ENCODE assay signal across 22 cellular contexts in genomic region chr20:21308340-21308739, GRCh38. TPM values are rescaled to one million over a fixed set of nuclear protein-coding genes. Genes with fewer than 3 reads are reported as not detected.
A peak's percentile ranks its signal among the peaks of the same experiment; 100 is the strongest.
DNase-seq lines count a peak whose midpoint lies in the region; ATAC-seq and TF ChIP-seq lines count a peak whose summit lies in the region.
"Had no signal": no experiment of that assay in that cellular context is flagged by ENCODE, and none has a peak within 500 bp of the region (broad histone marks: within the 10 kb centered on the region; RNA-seq: fewer than 3 reads in every experiment).

No MANE protein-coding gene starts in this region.

- no peak for ATAC-seq in CD4-positive, CD25-positive, alpha-beta regulatory T cell (ENCODE audit: low read depth in 2 of 2)
- ATAC-seq in DND-41 (ENCODE audit: insufficient read depth, low read depth): no peak
- ATAC-seq in activated CD8-positive, alpha-beta T cell treated with anti-CD3 and anti-CD28 coated beads for 36 hours: no peak
- ATAC-seq in naive thymus-derived CD8-positive, alpha-beta T cell: no peak
- ATAC-seq in HG03469 (IDR thresholded peaks at IDR 0.05; ENCODE audit: unreplicated experiment): no peak
- ATAC-seq: left lobe of liver had no signal

- no peaks in the 10 kb centered on the region for H3K9me3 ChIP-seq in CD4-positive, CD25-positive, alpha-beta regulatory T cell (ENCODE audit: control insufficient read depth in 2 of 2, low read length in 2 of 2)
- no peaks in the 10 kb centered on the region for H3K9me3 ChIP-seq in DND-41 (ENCODE audit: insufficient read depth, low read length, severe bottlenecking)
- H3K9me3 ChIP-seq: esophagus muscularis mucosa, testis had no signal

- peaks cover 42% of the 10 kb centered on the region for H3K4me1 ChIP-seq in CD4-positive, CD25-positive, alpha-beta regulatory T cell (ENCODE audit: control insufficient read depth, insufficient read depth, low read length, poor library complexity, severe bottlenecking)
- peaks cover 41% of the 10 kb centered on the region for H3K4me1 ChIP-seq in DND-41 (ENCODE audit: insufficient read depth, low read length)

- no peaks in the 10 kb centered on the region for H3K27me3 ChIP-seq in CD4-positive, CD25-positive, alpha-beta regulatory T cell (ENCODE audit: control insufficient read depth, insufficient read depth, low read length)
- no peaks in the 10 kb centered on the region for H3K27me3 ChIP-seq in DND-41 (ENCODE audit: insufficient read depth, low read length, poor library complexity)
- H3K27me3 ChIP-seq: esophagus muscularis mucosa, testis had no signal

- peaks cover 33% of the 10 kb centered on the region for H3K36me3 Mint-ChIP-seq in CD4-positive, CD25-positive, alpha-beta regulatory T cell
- H3K36me3 Mint-ChIP-seq in activated CD8-positive, alpha-beta T cell treated with anti-CD3 and anti-CD28 coated beads for 36 hours (ENCODE audit: low read depth): peaks cover 52% of the 10 kb centered on the region
- H3K36me3 Mint-ChIP-seq in naive thymus-derived CD8-positive, alpha-beta T cell: peaks cover 8 to 41% (median 22%) of the 10 kb centered on the region in 3 donors

- peak overlapping the region; percentile 48; the same call in 1 of the 2 replicates for H3K4me2 ChIP-seq in DND-41 (ENCODE audit: insufficient read depth, low read length)

- DNase-seq in CD4-positive, CD25-positive, alpha-beta regulatory T cell: no peak
- DNase-seq in DND-41: no peak
- no peak for DNase-seq in activated CD8-positive, alpha-beta T cell treated with anti-CD3 and anti-CD28 coated beads for 36 hours
- no peak for DNase-seq in naive thymus-derived CD8-positive, alpha-beta T cell
- no peak for DNase-seq in NCI-H1092 (lab: John Stamatoyannopoulos, UW)
- DNase-seq in NCI-H2227 treated with DMSO at 0.1 percent for 48 hours (lab: John Stamatoyannopoulos, UW): no peak
- DNase-seq: activated effector memory CD4-positive, alpha-beta T cell treated with Interleukin-2 at 50 U/mL for 16 hours; amygdala; cerebellar nuclear complex; COR-L47; effector CD4-positive, alpha-beta T cell; IMR-90; NCI-H1694 treated with DMSO at 0.1 percent for 48 hours; NCI-H774; SIG-M5; stimulated activated CD4-positive, alpha-beta T cell treated with anti-CD3 and anti-CD28 coated beads, Interleukin-12 subunit alpha, Interleukin-12 subunit beta, amount 100 ng/mL, for 4 hours; stimulated activated CD8-positive, alpha-beta memory T cell treated with anti-CD3 and anti-CD28 coated beads, Interleukin-4, amount 100 ng/mL, for 48 hours; testis; WERI-Rb-1 had no signal

- peaks cover 75% of the 10 kb centered on the region for H3K79me2 ChIP-seq in DND-41 (ENCODE audit: insufficient read depth, low read length)

- H3K4me3 Mint-ChIP-seq in CD4-positive, CD25-positive, alpha-beta regulatory T cell: peak overlapping the region in 3 of 4 donors; percentile 61 to 94 (median 66)
- peak overlapping the region; percentile 43 for H3K4me3 Mint-ChIP-seq in activated CD8-positive, alpha-beta T cell treated with anti-CD3 and anti-CD28 coated beads for 36 hours
- H3K4me3 Mint-ChIP-seq in naive thymus-derived CD8-positive, alpha-beta T cell: peak overlapping the region in 9 of 10 donors; percentile 4 to 74 (median 46)

- H3K4me1 Mint-ChIP-seq in CD4-positive, CD25-positive, alpha-beta regulatory T cell: peaks cover 54 to 69% (median 60%) of the 10 kb centered on the region in 4 donors
- peaks cover 60% of the 10 kb centered on the region for H3K4me1 Mint-ChIP-seq in activated CD8-positive, alpha-beta T cell treated with anti-CD3 and anti-CD28 coated beads for 36 hours (ENCODE audit: low read depth)
- H3K4me1 Mint-ChIP-seq in naive thymus-derived CD8-positive, alpha-beta T cell: peaks cover 35 to 75% (median 70%) of the 10 kb centered on the region in 4 donors

- peak overlapping the region; percentile 30 to 75 (median 31) for H3K27ac Mint-ChIP-seq in CD4-positive, CD25-positive, alpha-beta regulatory T cell
- H3K27ac Mint-ChIP-seq in activated CD8-positive, alpha-beta T cell treated with anti-CD3 and anti-CD28 coated beads for 36 hours: peak overlapping the region; percentile 1
- H3K27ac Mint-ChIP-seq in naive thymus-derived CD8-positive, alpha-beta T cell: peak overlapping the region in 3 of 10 donors; percentile 30 to 63 (median 55)

- peaks cover under 1% of the 10 kb centered on the region for H3K27me3 Mint-ChIP-seq in CD4-positive, CD25-positive, alpha-beta regulatory T cell
- H3K27me3 Mint-ChIP-seq in activated CD8-positive, alpha-beta T cell treated with anti-CD3 and anti-CD28 coated beads for 36 hours: no peaks in the 10 kb centered on the region
- no peaks in the 10 kb centered on the region for H3K27me3 Mint-ChIP-seq in naive thymus-derived CD8-positive, alpha-beta T cell

- intact Hi-C loops in activated CD8-positive, alpha-beta T cell treated with anti-CD3 and anti-CD28 coated beads for 36 hours (cut with micrococcal nuclease): no loop called here

- no peak overlapping the region for H3K9ac ChIP-seq in DND-41 (ENCODE audit: low read depth, low read length)

- CTCF ChIA-PET in activated CD8-positive, alpha-beta T cell treated with anti-CD3 and anti-CD28 coated beads for 36 hours (lab: Charles Lee): no interaction called here

- H2AFZ ChIP-seq in DND-41 (ENCODE audit: low read depth, low read length): no peak overlapping the region

- POLR2A ChIA-PET in activated CD8-positive, alpha-beta T cell treated with anti-CD3 and anti-CD28 coated beads for 36 hours (lab: Charles Lee): no interaction called here
- POLR2A ChIA-PET in naive thymus-derived CD8-positive, alpha-beta T cell (lab: Charles Lee): no interaction called here

- H3K4me3 ChIP-seq in CD4-positive, CD25-positive, alpha-beta regulatory T cell (ENCODE audit: low read depth, low read length): peak overlapping the region; percentile 0
- no peak overlapping the region for H3K4me3 ChIP-seq in DND-41 (ENCODE audit: low read depth in 1 of 2, low read length in 2 of 2)
- H3K4me3 ChIP-seq: esophagus muscularis mucosa, testis had no signal

- H3K27ac ChIP-seq in CD4-positive, CD25-positive, alpha-beta regulatory T cell (ENCODE audit: insufficient read depth, low read length, poor library complexity, severe bottlenecking): no peak overlapping the region
- no peak overlapping the region for H3K27ac ChIP-seq in DND-41 (ENCODE audit: low read length)
- H3K27ac ChIP-seq: esophagus muscularis mucosa, testis, WERI-Rb-1 had no signal

- peaks cover 9% of the 10 kb centered on the region for H3K36me3 ChIP-seq in CD4-positive, CD25-positive, alpha-beta regulatory T cell (ENCODE audit: control insufficient read depth, insufficient read depth, low read length)
- H3K36me3 ChIP-seq in DND-41 (ENCODE audit: insufficient read depth, low read length): peaks cover 29% of the 10 kb centered on the region

- peaks cover 69% of the 10 kb centered on the region for H4K20me1 ChIP-seq in DND-41 (ENCODE audit: insufficient read depth, low read length)

- no peak for TF ChIP-seq CTCF in DND-41 (IDR thresholded peaks at IDR 0.05; ENCODE audit: borderline replicate concordance, extremely low read depth, low read length, poor library complexity, severe bottlenecking)
- no peak for TF ChIP-seq CTCF in activated CD8-positive, alpha-beta T cell treated with anti-CD3 and anti-CD28 coated beads for 36 hours (IDR thresholded peaks at IDR 0.05)

- peaks cover 0 to 9% (median 1%) of the 10 kb centered on the region in 7 donors for H3K9me3 Mint-ChIP-seq in CD4-positive, CD25-positive, alpha-beta regulatory T cell
- no peaks in the 10 kb centered on the region for H3K9me3 Mint-ChIP-seq in activated CD8-positive, alpha-beta T cell treated with anti-CD3 and anti-CD28 coated beads for 36 hours
- peaks cover 0 to 2% (median 0%) of the 10 kb centered on the region in 9 donors for H3K9me3 Mint-ChIP-seq in naive thymus-derived CD8-positive, alpha-beta T cell

RNA-seq across cellular contexts. Expression of gene XRN2, which starts 5.2 kb away (rescaled TPM):
- 59.0 TPM for total RNA-seq in CD4-positive, CD25-positive, alpha-beta regulatory T cell
- polyA plus RNA-seq in CD4-positive, CD25-positive, alpha-beta regulatory T cell: 10 to 100 TPM; 65.0 to 81.0 (median 75.1) TPM
- total RNA-seq in activated CD8-positive, alpha-beta T cell treated with anti-CD3 and anti-CD28 coated beads for 36 hours: 10 to 100 TPM; 71.3 to 72.6 TPM
- 10 to 100 TPM; 62.1 to 65.4 TPM for total RNA-seq in naive thymus-derived CD8-positive, alpha-beta T cell
- 10 to 100 TPM; 71.1 to 77.3 (median 72.5) TPM for polyA plus RNA-seq in naive thymus-derived CD8-positive, alpha-beta T cell
